13 cellular contexts compared by ENCODE assay signal in genomic region chr10:111455776-111456426, GRCh38.
"Had no signal": no experiment of that assay in that cellular context is flagged by ENCODE, and none has a peak within 500 bp of the region (broad histone marks: within the 10 kb centered on the region; RNA-seq: fewer than 3 reads in every experiment).

No MANE protein-coding gene starts in this region.

- H3K9me3 ChIP-seq: ascending aorta, esophagus squamous epithelium, gastrocnemius medialis, psoas muscle, sigmoid colon, thoracic aorta had no signal

- DNase-seq: activated CD4-positive, alpha-beta T cell treated with anti-CD3 and anti-CD28 coated beads for 48 hours; activated naive CD4-positive, alpha-beta T cell; dorsolateral prefrontal cortex; esophagus squamous epithelium; gastrocnemius medialis; left ventricle myocardium inferior; psoas muscle; sigmoid colon; stimulated activated CD4-positive, alpha-beta T cell treated with anti-CD3 and anti-CD28 coated beads, Interleukin-12 subunit alpha, Interleukin-12 subunit beta, amount 100 ng/mL, for 4 hours; stimulated activated CD8-positive, alpha-beta memory T cell treated with anti-CD3 and anti-CD28 coated beads, Interleukin-4, amount 100 ng/mL, for 48 hours had no signal

- H3K36me3 ChIP-seq: ascending aorta, esophagus squamous epithelium, gastrocnemius medialis, left ventricle myocardium inferior, sigmoid colon, thoracic aorta had no signal

- ATAC-seq: gastrocnemius medialis, psoas muscle, WTC11 had no signal

- H3K27ac ChIP-seq: ascending aorta, esophagus squamous epithelium, gastrocnemius medialis, left ventricle myocardium inferior, psoas muscle, sigmoid colon, thoracic aorta had no signal

- H3K27me3 ChIP-seq: ascending aorta, esophagus squamous epithelium, gastrocnemius medialis, sigmoid colon had no signal

- H3K4me3 ChIP-seq: ascending aorta, dorsolateral prefrontal cortex, esophagus squamous epithelium, gastrocnemius medialis, left ventricle myocardium inferior, psoas muscle, sigmoid colon, thoracic aorta had no signal
